In the genomic region with DNA sequence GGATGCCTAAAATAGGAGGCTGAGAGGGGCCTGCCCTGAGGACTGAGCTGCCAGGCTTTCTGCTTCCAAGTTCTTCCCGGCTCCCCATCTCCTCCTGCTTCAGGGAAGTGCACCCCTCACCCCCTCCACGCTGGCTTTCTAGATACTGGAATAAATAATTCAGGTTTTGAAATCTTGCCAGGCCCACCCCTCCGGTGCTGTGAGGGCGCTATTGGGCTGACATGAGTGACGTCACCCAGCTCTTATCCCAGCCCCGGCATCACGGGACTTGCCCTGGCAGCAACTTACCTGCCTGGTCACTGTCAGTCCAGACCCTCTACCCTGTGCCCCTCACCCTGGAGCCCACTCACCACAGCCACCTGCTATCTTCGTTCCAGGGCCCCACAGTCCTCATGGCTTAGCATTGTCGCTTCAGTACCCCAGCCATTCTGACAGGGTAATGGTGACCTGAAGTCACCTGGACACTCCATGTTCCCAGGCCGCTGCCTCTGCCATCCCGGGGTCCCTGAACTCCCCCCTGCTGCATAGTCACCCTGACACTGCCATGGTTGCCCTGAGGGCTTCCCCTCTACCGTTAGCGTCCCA, we compare ENCODE assay signal across 8 cellular contexts. TPM values are rescaled to one million over a fixed set of nuclear protein-coding genes. Genes with fewer than 3 reads are reported as not detected.
DNase-seq lines count a peak whose midpoint lies in the region; TF ChIP-seq lines count a peak whose summit lies in the region.

No MANE protein-coding gene starts in this region.

- intact Hi-C loops in thyroid gland (cut with DNase I): loop anchor here (5.0 to 10.0 kb wide), 3 partner anchors 34 to 287 kb away; no protein-coding TSS in a partner anchor

- H3K4me3 ChIP-seq in endodermal cell (ENCODE audit: low read length) (peak overlapping the region; percentile 91), mesodermal cell (ENCODE audit: extremely low read depth, insufficient read depth, low read length, poor library complexity, severe bottlenecking) (peak overlapping the region; percentile 70), thyroid gland (replicated peaks in 1 of 3) (peak overlapping the region in 1 of 3 donors; percentile 45)

- H3K36me3 ChIP-seq in endodermal cell (ENCODE audit: control insufficient read depth, insufficient read depth, low read length) (no peaks in the 10 kb centered on the region), mesodermal cell (ENCODE audit: control insufficient read depth, insufficient read depth, low read length) (no peaks in the 10 kb centered on the region), thyroid gland (no peaks in the 10 kb centered on the region)

- peaks cover 4% of the 10 kb centered on the region for H3K27me3 Mint-ChIP-seq in endodermal cell (ENCODE audit: insufficient read depth)

- H3K9me3 Mint-ChIP-seq in endodermal cell: no peaks in the 10 kb centered on the region

- 57 to 70% methylated on average over 7 to 13 of the region's 13 CpGs for WGBS in endodermal cell (ENCODE audit: insufficient coverage in 1 of 2, insufficient read length in 1 of 2), 2 experiments
- 53% methylated on average over 11 to 12 of the region's 13 CpGs for WGBS in mesodermal cell (ENCODE audit: insufficient coverage in 2 of 2), 2 experiments
- 12 to 13% methylated on average over 12 to 13 of the region's 13 CpGs for WGBS in thyroid gland, 2 donors

- H3K4me3 Mint-ChIP-seq in endodermal cell: peak overlapping the region; percentile 85

- H3K27ac Mint-ChIP-seq in endodermal cell: peak overlapping the region; percentile 93

- DNase-seq in AG08395 (ENCODE audit: low spot score) (peak; percentile 51), HPDE6-E6E7 (ENCODE audit: extremely low spot score) (peak; percentile 66), endodermal cell (peak; percentile 86), thyroid gland (peak; percentile 76 to 77), kidney glomerular epithelial cell (lab: John Stamatoyannopoulos, UW) (no peak), SKM-1 treated with dmso at 0.1 percent for 144 hours (lab: John Stamatoyannopoulos, UW; ENCODE audit: unreplicated experiment) (no peak)
- peak; percentile 21 to 37 for DNase-seq in activated CD4-positive, alpha-beta T cell treated with anti-CD3 and anti-CD28 coated beads for 4 hours

- H3K36me3 Mint-ChIP-seq in endodermal cell (ENCODE audit: low read depth): no peaks in the 10 kb centered on the region

- TF ChIP-seq CTCF in endodermal cell (conservative IDR thresholded peaks at IDR 0.05) (no peak), thyroid gland (IDR thresholded peaks at IDR 0.05) (no peak)

- H3K27me3 ChIP-seq in endodermal cell (ENCODE audit: control insufficient read depth, insufficient read depth, low read length, poor library complexity, severe bottlenecking) (no peaks in the 10 kb centered on the region), thyroid gland (no peaks in the 10 kb centered on the region)

- no peaks in the 10 kb centered on the region for H3K9me3 ChIP-seq in endodermal cell (ENCODE audit: control insufficient read depth, low read length)
- no peaks in the 10 kb centered on the region for H3K9me3 ChIP-seq in mesodermal cell (ENCODE audit: control insufficient read depth, low read length)
- no peaks in the 10 kb centered on the region for H3K9me3 ChIP-seq in thyroid gland

- TF ChIP-seq POLR2A in thyroid gland (IDR thresholded peaks at IDR 0.05): peak in 1 of 2 donors; percentile 55

- peaks cover 10% of the 10 kb centered on the region for H3K4me1 Mint-ChIP-seq in endodermal cell

- no peak overlapping the region for H3K9ac ChIP-seq in endodermal cell (ENCODE audit: extremely low read depth, low read length, poor library complexity, severe bottlenecking)

- no peaks in the 10 kb centered on the region for H3K4me1 ChIP-seq in endodermal cell (ENCODE audit: control insufficient read depth, insufficient read depth, low read length)
- H3K4me1 ChIP-seq in mesodermal cell (ENCODE audit: control insufficient read depth, insufficient read depth, low read length, poor library complexity, severe bottlenecking): peaks cover 8% of the 10 kb centered on the region
- peaks cover 19 to 23% of the 10 kb centered on the region in 2 donors for H3K4me1 ChIP-seq in thyroid gland

- H3K27ac ChIP-seq in endodermal cell (ENCODE audit: low read depth, low read length): no peak overlapping the region
- no peak overlapping the region for H3K27ac ChIP-seq in mesodermal cell (ENCODE audit: low read depth, low read length, severe bottlenecking)
- H3K27ac ChIP-seq in thyroid gland: peak overlapping the region in 2 of 3 donors; percentile 39 to 40

RNA-seq across cellular contexts. Expression of a gene that starts 0.8 kb away (rescaled TPM):
- total RNA-seq in endodermal cell: 1 to 10 TPM; 3.5 to 4.1 TPM
- polyA plus RNA-seq in endodermal cell (2013, experiment 1 of 2): 4.5 TPM
- polyA plus RNA-seq in endodermal cell (2013, experiment 2 of 2): 4.5 TPM
- 6.0 TPM for polyA plus RNA-seq in mesodermal cell (2013, experiment 1 of 2)
- polyA plus RNA-seq in mesodermal cell (2013, experiment 2 of 2): 6.1 TPM
- 1 to 10 TPM in 1 of 4 donors, under 1 TPM in 3; 0.11 to 2.1 (median 0.60) TPM for total RNA-seq in thyroid gland

RNA-seq across cellular contexts. Expression of a gene that starts 8.5 kb away (rescaled TPM):
- 1 to 10 TPM; 1.6 to 1.8 TPM for total RNA-seq in endodermal cell
- polyA plus RNA-seq in endodermal cell (2013, experiment 1 of 2): 1.4 TPM
- 0.83 TPM for polyA plus RNA-seq in endodermal cell (2013, experiment 2 of 2)
- polyA plus RNA-seq in mesodermal cell (2013, experiment 1 of 2): 3.1 TPM
- polyA plus RNA-seq in mesodermal cell (2013, experiment 2 of 2): 1.2 TPM
- total RNA-seq in thyroid gland: under 1 TPM in 3 of 4 donors, not detected in 1; 0.50 to 0.63 (median 0.54) TPM

RNA-seq across cellular contexts. Expression of a gene that starts 17.0 kb away (rescaled TPM):
- total RNA-seq in endodermal cell (under 1 TPM in 1 of 2 donors, not detected in 1; 0.26 TPM), thyroid gland (10 to 100 TPM in 2 of 4 donors, 1 to 10 TPM in 2; 7.4 to 33.4 (median 10.7) TPM)
- polyA plus RNA-seq in endodermal cell (2013, experiment 1 of 2): not detected
- polyA plus RNA-seq in endodermal cell (2013, experiment 2 of 2): not detected
- polyA plus RNA-seq in mesodermal cell (2013, experiment 1 of 2): 131 TPM
- 74.3 TPM for polyA plus RNA-seq in mesodermal cell (2013, experiment 2 of 2)

RNA-seq across cellular contexts. Expression of a gene that starts 24.8 kb away (rescaled TPM):
- total RNA-seq in endodermal cell (10 to 100 TPM in 1 of 2 donors, 1 to 10 TPM in 1; 6.6 to 11.5 TPM), thyroid gland (10 to 100 TPM; 17.6 to 62.9 (median 32.3) TPM)
- 14.9 TPM for polyA plus RNA-seq in endodermal cell (2013, experiment 1 of 2)
- polyA plus RNA-seq in endodermal cell (2013, experiment 2 of 2): 14.3 TPM
- polyA plus RNA-seq in mesodermal cell (2013, experiment 1 of 2): 26.4 TPM
- polyA plus RNA-seq in mesodermal cell (2013, experiment 2 of 2): 19.3 TPM

RNA-seq across cellular contexts. Expression of a gene that starts 49.8 kb away (rescaled TPM):
- total RNA-seq in endodermal cell (1 to 10 TPM; 6.7 to 7.5 TPM), thyroid gland (10 to 100 TPM; 12.4 to 23.9 (median 18.4) TPM)
- polyA plus RNA-seq in endodermal cell (2013, experiment 1 of 2): 3.2 TPM
- 4.9 TPM for polyA plus RNA-seq in endodermal cell (2013, experiment 2 of 2)
- 4.2 TPM for polyA plus RNA-seq in mesodermal cell (2013, experiment 1 of 2)
- polyA plus RNA-seq in mesodermal cell (2013, experiment 2 of 2): 5.4 TPM

Comparison
In these comparisons a context has a peak if more than half of its experiments do, and no peak if none do; other contexts are left out.
1. DNase-seq: peak in AG08395 (single experiment), HPDE6-E6E7 (single experiment), activated CD4-positive, alpha-beta T cell treated with anti-CD3 and anti-CD28 coated beads for 4 hours (2 of 2), endodermal cell (single experiment) and thyroid gland (2 of 2); none in kidney glomerular epithelial cell (single experiment) and SKM-1 treated with dmso at 0.1 percent for 144 hours (single experiment).
2. H3K27ac ChIP-seq: peak in thyroid gland (2 of 3); none in endodermal cell (single experiment) and mesodermal cell (single experiment).
3. RNA of a gene that starts 17.0 kb away (total RNA-seq): 7.4 to 33.4 TPM in thyroid gland; 0.26 TPM in endodermal cell; every median in the first group is over 4 times any median in the second.